ENCODE assay signal across 4 cellular contexts in genomic region chr7:120885602-120886001, GRCh38. TPM values are rescaled to one million over a fixed set of nuclear protein-coding genes. Genes with fewer than 3 reads are reported as not detected.
"Had no signal": no experiment of that assay in that cellular context is flagged by ENCODE, and none has a peak within 500 bp of the region (broad histone marks: within the 10 kb centered on the region; RNA-seq: fewer than 3 reads in every experiment).

No MANE protein-coding gene starts in this region.

RNA-seq across cellular contexts. Expression of gene TSPAN12, which starts 27.7 kb away (rescaled TPM):
- total RNA-seq: mononuclear cell; naive thymus-derived CD4-positive, alpha-beta T cell; naive thymus-derived CD8-positive, alpha-beta T cell had no signal
- polyA plus RNA-seq: immature natural killer cell; naive thymus-derived CD4-positive, alpha-beta T cell; naive thymus-derived CD8-positive, alpha-beta T cell had no signal
